In genomic region chr10:61815505-61815904, GRCh38 we compare ENCODE assay signal across 17 cellular contexts.
A peak's percentile ranks its signal among the peaks of the same experiment; 100 is the strongest.
DNase-seq lines count a peak whose midpoint lies in the region; ATAC-seq, FAIRE-seq and TF ChIP-seq lines count a peak whose summit lies in the region.
"Had no signal": no experiment of that assay in that cellular context is flagged by ENCODE, and none has a peak within 500 bp of the region (broad histone marks: within the 10 kb centered on the region; RNA-seq: fewer than 3 reads in every experiment).

No MANE protein-coding gene starts in this region.

- H3K9me3 ChIP-seq in A673 (ENCODE audit: low read depth, low read length, poor library complexity, severe bottlenecking) (no peaks in the 10 kb centered on the region), HEK293 (ENCODE audit: control insufficient read depth, insufficient read depth, low read depth, low read length) (no peaks in the 10 kb centered on the region), keratinocyte (ENCODE audit: control insufficient read depth, low read depth, low read length) (no peaks in the 10 kb centered on the region), trophoblast cell (ENCODE audit: insufficient read depth, low read depth, low read length) (no peaks in the 10 kb centered on the region)

- no peak overlapping the region for H4K12ac ChIP-seq in trophoblast cell (ENCODE audit: low read depth, low read length)

- no peak overlapping the region for H4K91ac ChIP-seq in trophoblast cell (ENCODE audit: low read depth, low read length)

- H3K36me3 ChIP-seq in A673 (ENCODE audit: insufficient read depth, low read length, poor library complexity, severe bottlenecking) (no peaks in the 10 kb centered on the region), HEK293 (ENCODE audit: control insufficient read depth in 2 of 2, insufficient read depth in 1 of 2, low read length in 2 of 2) (no peaks in the 10 kb centered on the region), keratinocyte (ENCODE audit: control insufficient read depth in 2 of 2, extremely low read depth in 1 of 2, insufficient read depth in 2 of 2, low read length in 2 of 2) (no peaks in the 10 kb centered on the region), trophoblast cell (ENCODE audit: control insufficient read depth in 1 of 2, insufficient read depth in 2 of 2, low read length in 2 of 2) (no peaks in the 10 kb centered on the region)

- H3K27ac Mint-ChIP-seq in activated CD8-positive, alpha-beta T cell treated with anti-CD3 and anti-CD28 coated beads for 36 hours, result no peak overlapping the region

- no peak overlapping the region for H3K14ac ChIP-seq in trophoblast cell (ENCODE audit: low read length)

- no peak overlapping the region for H2BK12ac ChIP-seq in trophoblast cell (ENCODE audit: low read length)

- ATAC-seq in activated CD8-positive, alpha-beta T cell treated with anti-CD3 and anti-CD28 coated beads for 36 hours, result no peak
- ATAC-seq in HG02571 (IDR thresholded peaks at IDR 0.05; ENCODE audit: unreplicated experiment), result no peak
- ATAC-seq: PC-3 had no signal

- peak; percentile 67 for FAIRE-seq in keratinocyte (lab: Jason Lieb, UNC)
- FAIRE-seq: GM19239 had no signal

- intact Hi-C loops in A673 (cut with micrococcal nuclease; ENCODE audit: unreplicated experiment), result no loop called here
- intact Hi-C loops in activated CD8-positive, alpha-beta T cell treated with anti-CD3 and anti-CD28 coated beads for 36 hours (cut with micrococcal nuclease), result no loop called here

- H3K18ac ChIP-seq in trophoblast cell (ENCODE audit: low read length), result no peak overlapping the region

- peaks cover 3% of the 10 kb centered on the region for H3K4me1 ChIP-seq in A673 (ENCODE audit: insufficient read depth, low read length, poor library complexity, severe bottlenecking)
- H3K4me1 ChIP-seq in HEK293 (ENCODE audit: control insufficient read depth, insufficient read depth, low read length), result no peaks in the 10 kb centered on the region
- no peaks in the 10 kb centered on the region for H3K4me1 ChIP-seq in keratinocyte (ENCODE audit: control insufficient read depth, extremely low read depth, insufficient read depth, low read length)
- no peaks in the 10 kb centered on the region for H3K4me1 ChIP-seq in trophoblast cell (ENCODE audit: control insufficient read depth in 1 of 2, insufficient read depth in 2 of 2, low read length in 2 of 2)

- H2AFZ ChIP-seq in keratinocyte (ENCODE audit: control insufficient read depth, low read length) (no peak overlapping the region), trophoblast cell (ENCODE audit: insufficient read depth, low read length, poor library complexity) (no peak overlapping the region)

- H3K27me3 ChIP-seq in A673 (replicated peaks; ENCODE audit: insufficient read depth, low read depth, low read length, poor library complexity) (no peaks in the 10 kb centered on the region), keratinocyte (ENCODE audit: control insufficient read depth, extremely low read depth, insufficient read depth, low read length) (no peaks in the 10 kb centered on the region), trophoblast cell (ENCODE audit: insufficient read depth, low read length) (no peaks in the 10 kb centered on the region)

- H3K36me3 Mint-ChIP-seq in activated CD8-positive, alpha-beta T cell treated with anti-CD3 and anti-CD28 coated beads for 36 hours (ENCODE audit: low read depth), result no peaks in the 10 kb centered on the region

- DNase-seq in A673 (ENCODE audit: low spot score), result peak; percentile 53
- peak; percentile 45 for DNase-seq in SW480 (ENCODE audit: low spot score)
- DNase-seq in keratinocyte (ENCODE audit: low read depth, low spot score), result no peak
- DNase-seq in EL, result no peak
- no peak for DNase-seq in trophoblast cell
- no peak for DNase-seq in activated CD8-positive, alpha-beta T cell treated with anti-CD3 and anti-CD28 coated beads for 36 hours
- DNase-seq: HCEC 1CT, NCI-H1092, NCI-H146, NCI-H2081 treated with DMSO at 0.1 percent for 48 hours, NCI-H2227 treated with DMSO at 0.1 percent for 48 hours, NCI-H524 treated with DMSO at 0.1 percent for 48 hours, PC-3, SW 1271 had no signal

- WGBS in trophoblast cell (ENCODE audit: extremely low coverage, insufficient coverage, insufficient read length), result no CpG with 5 or more reads among the region's 1 CpG

- no peak overlapping the region for H2BK5ac ChIP-seq in trophoblast cell (ENCODE audit: low read depth, low read length, poor library complexity)

- dilution Hi-C loops in keratinocyte (cut with MboI; ENCODE audit: extremely low pct_ligation_motif_present, low sequenced_read_pairs), result no loop called here

- CTCF ChIA-PET in A673 (lab: Charles Lee), result no interaction called here
- CTCF ChIA-PET in HEK293 (lab: Yijun Ruan, JAX), result no interaction called here
- CTCF ChIA-PET in activated CD8-positive, alpha-beta T cell treated with anti-CD3 and anti-CD28 coated beads for 36 hours (lab: Charles Lee), result interaction anchor here (0.9 kb wide), 1 partner anchor 71 kb away, joined by 3 read pairs; no protein-coding TSS in a partner anchor

- TF ChIP-seq CTCF in A673 (conservative IDR thresholded peaks at IDR 0.05; ENCODE audit: low read depth, low read length) (no peak), HEK293 (tag by site-specific recombination; IDR thresholded peaks at IDR 0.05) (no peak), keratinocyte (optimal IDR thresholded peaks at IDR 0.05 in 1 of 3, IDR thresholded peaks at IDR 0.05 in 1 of 3, conservative IDR thresholded peaks at IDR 0.05 in 1 of 3; ENCODE audit: extremely low read depth in 1 of 3, insufficient read depth in 2 of 3, low read length in 3 of 3) (no peak)
- TF ChIP-seq CTCF in activated CD8-positive, alpha-beta T cell treated with anti-CD3 and anti-CD28 coated beads for 36 hours (IDR thresholded peaks at IDR 0.05), result no peak

- no peak overlapping the region for H3K23ac ChIP-seq in trophoblast cell (ENCODE audit: low read length)

- H3K9me1 ChIP-seq in keratinocyte (ENCODE audit: control insufficient read depth, extremely low read depth, insufficient read depth, low read length), result no peaks in the 10 kb centered on the region

- no peak overlapping the region for H3K4ac ChIP-seq in trophoblast cell (ENCODE audit: low read depth, low read length)

- peaks cover 3% of the 10 kb centered on the region for H3K27me3 Mint-ChIP-seq in activated CD8-positive, alpha-beta T cell treated with anti-CD3 and anti-CD28 coated beads for 36 hours

- no peaks in the 10 kb centered on the region for H3K79me1 ChIP-seq in trophoblast cell (ENCODE audit: low read length)

- H3K4me2 ChIP-seq in keratinocyte (ENCODE audit: control insufficient read depth, extremely low read depth, insufficient read depth, low read depth, low read length), result no peak overlapping the region
- H3K4me2 ChIP-seq in trophoblast cell (ENCODE audit: low read length), result no peak overlapping the region

- H3K4me1 Mint-ChIP-seq in activated CD8-positive, alpha-beta T cell treated with anti-CD3 and anti-CD28 coated beads for 36 hours (ENCODE audit: low read depth), result peaks cover 3% of the 10 kb centered on the region

- H3K27ac ChIP-seq in A673 (ENCODE audit: low read depth, low read length, poor library complexity, severe bottlenecking) (no peak overlapping the region), HEK293 (ENCODE audit: extremely low read depth, low read depth, low read length) (no peak overlapping the region), keratinocyte (ENCODE audit: control insufficient read depth, insufficient read depth, low read length) (no peak overlapping the region), trophoblast cell (ENCODE audit: low read depth, low read length) (no peak overlapping the region)

- POLR2A ChIA-PET in A673 (lab: Charles Lee; ENCODE audit: low non-redundant PET), result no interaction called here
- POLR2A ChIA-PET in HEK293 (lab: Yijun Ruan, JAX), result no interaction called here
- POLR2A ChIA-PET in activated CD8-positive, alpha-beta T cell treated with anti-CD3 and anti-CD28 coated beads for 36 hours (lab: Charles Lee), result no interaction called here

- H3K4me3 Mint-ChIP-seq in activated CD8-positive, alpha-beta T cell treated with anti-CD3 and anti-CD28 coated beads for 36 hours, result no peak overlapping the region

- H3K79me2 ChIP-seq in keratinocyte (ENCODE audit: control insufficient read depth, insufficient read depth, low read length) (no peaks in the 10 kb centered on the region), trophoblast cell (ENCODE audit: control insufficient read depth, insufficient read depth, low read length, poor library complexity) (no peaks in the 10 kb centered on the region)

- no peak overlapping the region for H3K9ac ChIP-seq in keratinocyte (ENCODE audit: control insufficient read depth, extremely low read depth, insufficient read depth, low read length)
- H3K9ac ChIP-seq in trophoblast cell (ENCODE audit: low read length), result no peak overlapping the region

- H4K20me1 ChIP-seq in keratinocyte (ENCODE audit: control insufficient read depth, extremely low read depth, insufficient read depth, low read length), result no peaks in the 10 kb centered on the region

- H4K8ac ChIP-seq in trophoblast cell (ENCODE audit: low read depth, low read length), result no peak overlapping the region

- no peak overlapping the region for H2AK5ac ChIP-seq in trophoblast cell (ENCODE audit: low read length)

- no peaks in the 10 kb centered on the region for H3K9me3 Mint-ChIP-seq in activated CD8-positive, alpha-beta T cell treated with anti-CD3 and anti-CD28 coated beads for 36 hours

- no TSS peak for BruUV-seq in A673 (replicated peaks; lab: Mats Ljungman, UMichigan)

- H3K4me3 ChIP-seq in A673 (ENCODE audit: low read depth, low read length, poor library complexity, severe bottlenecking), result no peak overlapping the region
- no peak overlapping the region for H3K4me3 ChIP-seq in HEK293 (ENCODE audit: low read depth, low read length)
- H3K4me3 ChIP-seq in keratinocyte (ENCODE audit: control insufficient read depth in 2 of 3, extremely low read depth in 1 of 3, insufficient read depth in 2 of 3, low read depth in 1 of 3, low read length in 3 of 3), result no peak overlapping the region
- H3K4me3 ChIP-seq in trophoblast cell (ENCODE audit: low read depth, low read length), result no peak overlapping the region

- no peak overlapping the region for H2BK120ac ChIP-seq in trophoblast cell (ENCODE audit: insufficient read depth, low read length, poor library complexity)

TF ChIP-seq in HEK293, 187 proteins besides CTCF, POLR2A, EP300 and RAD21 (continues in another document):
- no peak for TF ChIP-seq ZNF639 (tag by site-specific recombination; IDR thresholded peaks at IDR 0.05)
- TF ChIP-seq ZEB2 (tag by site-specific recombination; IDR thresholded peaks at IDR 0.05), result peak; percentile 61; the same call in 1 of the 2 replicates
- TF ChIP-seq ZNF292 (tag by site-specific recombination; IDR thresholded peaks at IDR 0.05; ENCODE audit: borderline replicate concordance, low read depth), result no peak

Comparison
In these comparisons a context has a peak if more than half of its experiments do, and no peak if none do; other contexts are left out.
1. DNase-seq: peak in A673 (single experiment) and SW480 (single experiment); none in keratinocyte (single experiment), EL (single experiment), trophoblast cell (0 of 2) and activated CD8-positive, alpha-beta T cell treated with anti-CD3 and anti-CD28 coated beads for 36 hours (single experiment).